Comparison of ENCODE assay signal across 8 cellular contexts in genomic region chr11:12066799-12067508, GRCh38. TPM values are rescaled to one million over a fixed set of nuclear protein-coding genes. Genes with fewer than 3 reads are reported as not detected.
DNase-seq lines count a peak whose midpoint lies in the region; ATAC-seq and TF ChIP-seq lines count a peak whose summit lies in the region.

No MANE protein-coding gene starts in this region.

- ATAC-seq in HG03097 (IDR thresholded peaks at IDR 0.05; ENCODE audit: low FRiP score, unreplicated experiment) (no peak), HG03354 (IDR thresholded peaks at IDR 0.05; ENCODE audit: poor library complexity, severe bottlenecking, unreplicated experiment) (no peak)

- DNase-seq in HT-29 (ENCODE audit: low spot score): peak; percentile 43
- DNase-seq in SIG-M5 (lab: John Stamatoyannopoulos, UW): peak; percentile 29
- DNase-seq in left ventricle myocardium inferior: no peak
- no peak for DNase-seq in OCI-M2 (lab: John Stamatoyannopoulos, UW; ENCODE audit: unreplicated experiment)
- DNase-seq in hypothalamus (lab: John Stamatoyannopoulos, UW): no peak

- no peak for TF ChIP-seq CTCF in left ventricle myocardium inferior (IDR thresholded peaks at IDR 0.05; ENCODE audit: borderline replicate concordance)

- peaks cover 25% of the 10 kb centered on the region for H3K4me1 ChIP-seq in left ventricle myocardium inferior

- H3K4me3 ChIP-seq in left ventricle myocardium inferior: no peak overlapping the region
- H3K4me3 ChIP-seq in skin epidermis: no peak overlapping the region

- peaks cover 6% of the 10 kb centered on the region for H3K9me3 ChIP-seq in left ventricle myocardium inferior (replicated peaks)

- intact Hi-C loops in left ventricle myocardium inferior (cut with micrococcal nuclease): no loop called here

- H3K27me3 ChIP-seq in left ventricle myocardium inferior (ENCODE audit: low read depth): no peaks in the 10 kb centered on the region

- H3K36me3 ChIP-seq in left ventricle myocardium inferior: no peaks in the 10 kb centered on the region

- H3K27ac ChIP-seq in left ventricle myocardium inferior (replicated peaks): peak overlapping the region; percentile 33
- peak overlapping the region in 18 of 21 experiments; percentile 8 to 83 (median 66) for H3K27ac ChIP-seq in skin epidermis

RNA-seq across cellular contexts. Expression of gene MICAL2, which starts 43.4 kb away (rescaled TPM):
- total RNA-seq in HT-29 (2014; rRNA removed; shearing (Covaris generic)): 150 and 153 TPM in 2 replicates
- total RNA-seq in left ventricle myocardium inferior: 85.0 TPM

RNA-seq across cellular contexts. Expression of gene DKK3, which starts 58.5 kb away (rescaled TPM):
- total RNA-seq in HT-29 (2014; rRNA removed; shearing (Covaris generic)): not detected in 2 replicates
- 769 TPM for total RNA-seq in left ventricle myocardium inferior

Comparison
In these comparisons a context has a peak if more than half of its experiments do, and no peak if none do; other contexts are left out.
1. DNase-seq: peak in HT-29 (single experiment) and SIG-M5 (single experiment); none in left ventricle myocardium inferior (single experiment), OCI-M2 (single experiment) and hypothalamus (0 of 51).
2. RNA of gene DKK3, which starts 58.5 kb away (total RNA-seq): 769 TPM in left ventricle myocardium inferior (single experiment); not detected in HT-29; every median in the first group is over 100 times any median in the second.